1 cellular context compared by ENCODE assay signal in genomic region chr11:129828301-129828836, GRCh38.
TF ChIP-seq lines count a peak whose summit lies in the region.

No MANE protein-coding gene starts in this region.

TF ChIP-seq in HepG2, 621 proteins besides CTCF, POLR2A, EP300 and RAD21 (continued from another document):
- TF ChIP-seq PHF5A (CRISPR knock-in tag; IDR thresholded peaks at IDR 0.05; ENCODE audit: low read depth, unreplicated experiment) (no peak), KLF13 (CRISPR knock-in tag; IDR thresholded peaks at IDR 0.05) (no peak), ZNF274 (CRISPR knock-in tag; IDR thresholded peaks at IDR 0.05) (no peak), RCOR2 (CRISPR knock-in tag; IDR thresholded peaks at IDR 0.05) (peak; percentile 61; the same call in 1 of the 2 replicates), NBN (conservative IDR thresholded peaks at IDR 0.05) (no peak), ASH2L (IDR thresholded peaks at IDR 0.05; ENCODE audit: insufficient read length, low read depth, low read length) (no peak), THAP7 (CRISPR knock-in tag; IDR thresholded peaks at IDR 0.05) (0 out of 2 replicates have a peak, but pooled peaks have one; percentile 22), RNF2 (conservative IDR thresholded peaks at IDR 0.05; ENCODE audit: low read depth) (no peak), RFX3 (CRISPR knock-in tag; IDR thresholded peaks at IDR 0.05) (no peak), ZNF362 (CRISPR knock-in tag; IDR thresholded peaks at IDR 0.05; ENCODE audit: borderline replicate concordance) (peak; percentile 70; the same call in 1 of the 2 replicates)
